14 cellular contexts compared by ENCODE assay signal in the genomic region with DNA sequence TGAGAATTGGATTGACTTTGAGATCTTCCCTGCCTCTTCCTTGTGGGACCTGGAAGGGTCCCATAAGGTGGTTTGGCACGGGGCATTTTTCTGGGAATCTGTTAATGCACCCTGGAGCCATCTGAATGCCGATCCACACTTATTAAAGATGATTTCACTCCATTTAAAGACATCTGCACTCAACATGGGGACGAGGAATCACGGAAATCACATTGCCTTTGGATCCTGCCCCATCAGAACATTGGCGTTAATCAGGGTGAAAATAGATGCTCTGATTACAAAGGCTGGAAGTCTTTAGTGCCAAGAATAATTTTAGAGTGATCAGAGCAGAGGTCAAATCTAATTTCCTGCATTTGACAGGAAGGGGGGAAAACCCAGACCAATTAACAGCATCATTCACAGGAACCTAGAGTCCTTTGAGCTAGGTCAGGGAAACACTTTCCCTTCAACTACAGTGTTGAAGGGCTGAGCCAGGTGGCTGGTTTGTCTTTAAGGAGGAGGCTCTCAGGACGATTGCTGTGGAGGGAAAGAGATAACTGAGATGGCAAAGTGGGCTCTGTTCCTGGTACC.
DNase-seq lines count a peak whose midpoint lies in the region; ATAC-seq and TF ChIP-seq lines count a peak whose summit lies in the region.
"Had no signal": no experiment of that assay in that cellular context is flagged by ENCODE, and none has a peak within 500 bp of the region (broad histone marks: within the 10 kb centered on the region; RNA-seq: fewer than 3 reads in every experiment).

No MANE protein-coding gene starts in this region.

- H3F3A ChIP-seq in DOHH2 (ENCODE audit: control insufficient read depth, insufficient read depth), result no peaks in the 10 kb centered on the region

- no peak for TF ChIP-seq CTCF in DOHH2 (IDR thresholded peaks at IDR 0.05; ENCODE audit: low read depth, low read length, poor library complexity, severe bottlenecking)

- H3K9ac ChIP-seq in BLaER1 treated with 17β-estradiol and CSF1 and Interleukin-3, amounts not matched to agents 10 nM and 100 nM, result 0 out of 22 replicates have a peak overlapping the region, but pooled peaks of 1 of the 11 experiments have one; percentile 15

- peak overlapping the region; percentile 83 for H3K4me3 Mint-ChIP-seq in natural killer cell treated with Interleukin-12 subunit alpha and Interleukin-12 subunit beta and Interleukin-15 and Interleukin-18, amount 100 ng/mL, for 72 hours

- H3K9me3 Mint-ChIP-seq in activated naive CD4-positive, alpha-beta T cell treated with anti-CD3 and anti-CD28 coated beads, Interleukin-2, amount 50 U/mL, for 72 hours, result no peaks in the 10 kb centered on the region
- H3K9me3 Mint-ChIP-seq in natural killer cell treated with Interleukin-12 subunit alpha and Interleukin-12 subunit beta and Interleukin-15 and Interleukin-18, amount 100 ng/mL, for 72 hours, result no peaks in the 10 kb centered on the region

- peaks cover 47% of the 10 kb centered on the region in 2 donors for H3K4me1 Mint-ChIP-seq in natural killer cell treated with Interleukin-12 subunit alpha and Interleukin-12 subunit beta and Interleukin-15 and Interleukin-18, amount 100 ng/mL, for 72 hours (ENCODE audit: low read depth in 2 of 2)

- no peak overlapping the region for H3K27ac ChIP-seq in BLaER1 treated with 17β-estradiol and CSF1 and Interleukin-3, amounts not matched to agents 10 nM and 100 nM
- H3K27ac ChIP-seq in DOHH2 (ENCODE audit: low read depth, low read length), result no peak overlapping the region
- H3K27ac ChIP-seq: tibial artery had no signal

- no peaks in the 10 kb centered on the region for H4K20me1 ChIP-seq in BLaER1 treated with 17β-estradiol and CSF1 and Interleukin-3, amounts not matched to agents 10 nM and 100 nM
- H4K20me1 ChIP-seq in DOHH2 (ENCODE audit: control insufficient read depth, insufficient read depth, low read depth, low read length), result no peaks in the 10 kb centered on the region

- H3K36me3 ChIP-seq in BLaER1 treated with 17β-estradiol and CSF1 and Interleukin-3, amounts not matched to agents 10 nM and 100 nM, result no peaks in the 10 kb centered on the region
- H3K36me3 ChIP-seq in DOHH2 (ENCODE audit: control insufficient read depth, low read length), result no peaks in the 10 kb centered on the region
- H3K36me3 ChIP-seq: tibial artery had no signal

- H3K79me2 ChIP-seq in DOHH2 (ENCODE audit: control insufficient read depth, low read length), result no peaks in the 10 kb centered on the region

- H3K27me3 ChIP-seq in BLaER1 treated with 17β-estradiol and CSF1 and Interleukin-3, amounts not matched to agents 10 nM and 100 nM, result no peaks in the 10 kb centered on the region
- no peaks in the 10 kb centered on the region for H3K27me3 ChIP-seq in DOHH2 (ENCODE audit: control insufficient read depth, low read length)

- H3K4me2 ChIP-seq in BLaER1 treated with 17β-estradiol and CSF1 and Interleukin-3, amounts not matched to agents 10 nM and 100 nM, result peak overlapping the region; percentile 38 to 77 (median 68)
- H3K4me2 ChIP-seq in DOHH2 (ENCODE audit: low read length), result peak overlapping the region; percentile 68

- peaks cover 24 to 44% (median 39%) of the 10 kb centered on the region in 10 experiments for H3K4me1 ChIP-seq in BLaER1 treated with 17β-estradiol and CSF1 and Interleukin-3, amounts not matched to agents 10 nM and 100 nM
- peaks cover 29% of the 10 kb centered on the region for H3K4me1 ChIP-seq in DOHH2 (ENCODE audit: control insufficient read depth, low read length)

- no peaks in the 10 kb centered on the region for H3K9me2 ChIP-seq in DOHH2 (replicated peaks; ENCODE audit: control insufficient read depth, low read length)

- no peaks in the 10 kb centered on the region for H3K27me3 Mint-ChIP-seq in natural killer cell treated with Interleukin-12 subunit alpha and Interleukin-12 subunit beta and Interleukin-15 and Interleukin-18, amount 100 ng/mL, for 72 hours

- H3K9me3 ChIP-seq in BLaER1 treated with 17β-estradiol and CSF1 and Interleukin-3, amounts not matched to agents 10 nM and 100 nM (replicated peaks in 1 of 11), result peaks cover 0 to 9% (median 6%) of the 10 kb centered on the region in 11 experiments; a peak in 9 of 22 replicates
- no peaks in the 10 kb centered on the region; the same call in 1 of the 2 replicates for H3K9me3 ChIP-seq in DOHH2 (ENCODE audit: control insufficient read depth, insufficient read depth, low read length)
- H3K9me3 ChIP-seq: tibial artery had no signal

- DNase-seq in activated naive CD4-positive, alpha-beta T cell treated with anti-CD3 and anti-CD28 coated beads, Interleukin-2, amount 50 U/mL, for 72 hours (ENCODE audit: low spot score in 2 of 2), result no peak
- DNase-seq in natural killer cell treated with Interleukin-12 subunit alpha and Interleukin-12 subunit beta and Interleukin-15 and Interleukin-18, amount 100 ng/mL, for 72 hours (ENCODE audit: low spot score), result no peak
- no peak for DNase-seq in NCI-H526 treated with DMSO at 0.1 percent for 48 hours (lab: John Stamatoyannopoulos, UW)
- DNase-seq in 8988T, result no peak
- DNase-seq: activated CD4-positive, alpha-beta T cell treated with anti-CD3 and anti-CD28 coated beads for 1 hour; Kasumi-1; NCI-H2029 treated with DMSO at 0.1 percent for 48 hours; small intestine; SW 1271; tibial artery had no signal

- H3K27ac Mint-ChIP-seq in activated naive CD4-positive, alpha-beta T cell treated with anti-CD3 and anti-CD28 coated beads, Interleukin-2, amount 50 U/mL, for 72 hours, result peak overlapping the region; percentile 85 to 87
- peak overlapping the region; percentile 82 to 91 for H3K27ac Mint-ChIP-seq in natural killer cell treated with Interleukin-12 subunit alpha and Interleukin-12 subunit beta and Interleukin-15 and Interleukin-18, amount 100 ng/mL, for 72 hours

- no peak overlapping the region for H3K4me3 ChIP-seq in BLaER1 treated with 17β-estradiol and CSF1 and Interleukin-3, amounts not matched to agents 10 nM and 100 nM
- no peak overlapping the region for H3K4me3 ChIP-seq in DOHH2 (ENCODE audit: low read length)

- ATAC-seq in activated naive CD4-positive, alpha-beta T cell treated with anti-CD3 and anti-CD28 coated beads, Interleukin-2, amount 50 U/mL, for 72 hours, result no peak
- no peak for ATAC-seq in natural killer cell treated with Interleukin-12 subunit alpha and Interleukin-12 subunit beta and Interleukin-15 and Interleukin-18, amount 100 ng/mL, for 72 hours
- ATAC-seq in HG02610 (IDR thresholded peaks at IDR 0.05; ENCODE audit: unreplicated experiment), result no peak
- ATAC-seq in GM21447 (IDR thresholded peaks at IDR 0.05; ENCODE audit: unreplicated experiment), result no peak

- H3K36me3 Mint-ChIP-seq in activated naive CD4-positive, alpha-beta T cell treated with anti-CD3 and anti-CD28 coated beads, Interleukin-2, amount 50 U/mL, for 72 hours, result no peaks in the 10 kb centered on the region
- H3K36me3 Mint-ChIP-seq in natural killer cell treated with Interleukin-12 subunit alpha and Interleukin-12 subunit beta and Interleukin-15 and Interleukin-18, amount 100 ng/mL, for 72 hours, result no peaks in the 10 kb centered on the region
